ENCODE assay signal across 1 cellular context in genomic region chr2:177243073-177243472, GRCh38.
TF ChIP-seq lines count a peak whose summit lies in the region.

No MANE protein-coding gene starts in this region.

TF ChIP-seq in HepG2, 621 proteins besides CTCF, POLR2A, EP300 and RAD21 (continued from another document):
- TF ChIP-seq CEBPB (IDR thresholded peaks at IDR 0.05; ENCODE audit: borderline replicate concordance, low read depth, low read length) (no peak), ZNF644 (CRISPR knock-in tag; IDR thresholded peaks at IDR 0.05; ENCODE audit: low read depth) (0 out of 2 replicates have a peak, but pooled peaks have one; percentile 13), CENPX (CRISPR knock-in tag; IDR thresholded peaks at IDR 0.05) (no peak), ZNF749 (CRISPR knock-in tag; IDR thresholded peaks at IDR 0.05; ENCODE audit: borderline replicate concordance) (no peak), LCORL (IDR thresholded peaks at IDR 0.05) (no peak), LCORL (CRISPR knock-in tag; IDR thresholded peaks at IDR 0.05) (no peak), NRL (CRISPR knock-in tag; IDR thresholded peaks at IDR 0.05; ENCODE audit: borderline replicate concordance) (no peak), ARID5B (CRISPR knock-in tag; IDR thresholded peaks at IDR 0.05) (no peak), BATF2 (CRISPR knock-in tag; IDR thresholded peaks at IDR 0.05) (no peak), ZNF30 (CRISPR knock-in tag; IDR thresholded peaks at IDR 0.05) (no peak), ZNF775 (CRISPR knock-in tag; IDR thresholded peaks at IDR 0.05; ENCODE audit: borderline replicate concordance) (no peak), ZNF124 (CRISPR knock-in tag; IDR thresholded peaks at IDR 0.05) (no peak), TEAD2 (CRISPR knock-in tag; IDR thresholded peaks at IDR 0.05) (no peak), ZNF143 (CRISPR knock-in tag; IDR thresholded peaks at IDR 0.05) (no peak), HMGXB4 (CRISPR knock-in tag; IDR thresholded peaks at IDR 0.05; ENCODE audit: borderline replicate concordance in 1 of 2, low read depth in 1 of 2) (peak in 1 of 2 experiments; percentile 0; a peak in 1 of 4 replicates), RBM22 (optimal IDR thresholded peaks at IDR 0.05; ENCODE audit: low read length) (peak; percentile 89), HDAC6 (IDR thresholded peaks at IDR 0.05; ENCODE audit: low read depth, low read length) (no peak), ZNF543 (CRISPR knock-in tag; IDR thresholded peaks at IDR 0.05) (no peak), HMGXB3 (CRISPR knock-in tag; IDR thresholded peaks at IDR 0.05; ENCODE audit: borderline replicate concordance) (no peak), MXI1 (IDR thresholded peaks at IDR 0.05; ENCODE audit: borderline replicate concordance, low read depth, low read length) (no peak), RFXAP (CRISPR knock-in tag; IDR thresholded peaks at IDR 0.05; ENCODE audit: borderline replicate concordance) (no peak), CHD4 (IDR thresholded peaks at IDR 0.05; ENCODE audit: borderline replicate concordance, low read length) (no peak), BORCS8-MEF2B (CRISPR knock-in tag; IDR thresholded peaks at IDR 0.05) (no peak), RBFOX2 (IDR thresholded peaks at IDR 0.05; ENCODE audit: low read depth, low read length) (no peak), TEAD3 (CRISPR knock-in tag; optimal IDR thresholded peaks at IDR 0.05; ENCODE audit: borderline replicate concordance) (peak; percentile 23), FOXK2 (IDR thresholded peaks at IDR 0.05) (no peak)
- TF ChIP-seq, protein P1, sequence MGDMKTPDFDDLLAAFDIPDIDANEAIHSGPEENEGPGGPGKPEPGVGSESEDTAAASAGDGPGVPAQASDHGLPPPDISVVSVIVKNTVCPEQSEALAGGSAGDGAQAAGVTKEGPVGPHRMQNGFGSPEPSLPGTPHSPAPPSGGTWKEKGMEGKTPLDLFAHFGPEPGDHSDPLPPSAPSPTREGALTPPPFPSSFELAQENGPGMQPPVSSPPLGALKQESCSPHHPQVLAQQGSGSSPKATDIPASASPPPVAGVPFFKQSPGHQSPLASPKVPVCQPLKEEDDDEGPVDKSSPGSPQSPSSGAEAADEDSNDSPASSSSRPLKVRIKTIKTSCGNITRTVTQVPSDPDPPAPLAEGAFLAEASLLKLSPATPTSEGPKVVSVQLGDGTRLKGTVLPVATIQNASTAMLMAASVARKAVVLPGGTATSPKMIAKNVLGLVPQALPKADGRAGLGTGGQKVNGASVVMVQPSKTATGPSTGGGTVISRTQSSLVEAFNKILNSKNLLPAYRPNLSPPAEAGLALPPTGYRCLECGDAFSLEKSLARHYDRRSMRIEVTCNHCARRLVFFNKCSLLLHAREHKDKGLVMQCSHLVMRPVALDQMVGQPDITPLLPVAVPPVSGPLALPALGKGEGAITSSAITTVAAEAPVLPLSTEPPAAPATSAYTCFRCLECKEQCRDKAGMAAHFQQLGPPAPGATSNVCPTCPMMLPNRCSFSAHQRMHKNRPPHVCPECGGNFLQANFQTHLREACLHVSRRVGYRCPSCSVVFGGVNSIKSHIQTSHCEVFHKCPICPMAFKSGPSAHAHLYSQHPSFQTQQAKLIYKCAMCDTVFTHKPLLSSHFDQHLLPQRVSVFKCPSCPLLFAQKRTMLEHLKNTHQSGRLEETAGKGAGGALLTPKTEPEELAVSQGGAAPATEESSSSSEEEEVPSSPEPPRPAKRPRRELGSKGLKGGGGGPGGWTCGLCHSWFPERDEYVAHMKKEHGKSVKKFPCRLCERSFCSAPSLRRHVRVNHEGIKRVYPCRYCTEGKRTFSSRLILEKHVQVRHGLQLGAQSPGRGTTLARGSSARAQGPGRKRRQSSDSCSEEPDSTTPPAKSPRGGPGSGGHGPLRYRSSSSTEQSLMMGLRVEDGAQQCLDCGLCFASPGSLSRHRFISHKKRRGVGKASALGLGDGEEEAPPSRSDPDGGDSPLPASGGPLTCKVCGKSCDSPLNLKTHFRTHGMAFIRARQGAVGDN (CRISPR knock-in tag; IDR thresholded peaks at IDR 0.05) = no peak
- TF ChIP-seq, protein P2, sequence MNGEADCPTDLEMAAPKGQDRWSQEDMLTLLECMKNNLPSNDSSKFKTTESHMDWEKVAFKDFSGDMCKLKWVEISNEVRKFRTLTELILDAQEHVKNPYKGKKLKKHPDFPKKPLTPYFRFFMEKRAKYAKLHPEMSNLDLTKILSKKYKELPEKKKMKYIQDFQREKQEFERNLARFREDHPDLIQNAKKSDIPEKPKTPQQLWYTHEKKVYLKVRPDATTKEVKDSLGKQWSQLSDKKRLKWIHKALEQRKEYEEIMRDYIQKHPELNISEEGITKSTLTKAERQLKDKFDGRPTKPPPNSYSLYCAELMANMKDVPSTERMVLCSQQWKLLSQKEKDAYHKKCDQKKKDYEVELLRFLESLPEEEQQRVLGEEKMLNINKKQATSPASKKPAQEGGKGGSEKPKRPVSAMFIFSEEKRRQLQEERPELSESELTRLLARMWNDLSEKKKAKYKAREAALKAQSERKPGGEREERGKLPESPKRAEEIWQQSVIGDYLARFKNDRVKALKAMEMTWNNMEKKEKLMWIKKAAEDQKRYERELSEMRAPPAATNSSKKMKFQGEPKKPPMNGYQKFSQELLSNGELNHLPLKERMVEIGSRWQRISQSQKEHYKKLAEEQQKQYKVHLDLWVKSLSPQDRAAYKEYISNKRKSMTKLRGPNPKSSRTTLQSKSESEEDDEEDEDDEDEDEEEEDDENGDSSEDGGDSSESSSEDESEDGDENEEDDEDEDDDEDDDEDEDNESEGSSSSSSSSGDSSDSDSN (CRISPR knock-in tag; IDR thresholded peaks at IDR 0.05) = no peak
